In genomic region chr7:24701232-24701898, GRCh38 we compare ENCODE assay signal across 11 cellular contexts. TPM values are rescaled to one million over a fixed set of nuclear protein-coding genes. Genes with fewer than 3 reads are reported as not detected.
DNase-seq lines count a peak whose midpoint lies in the region; ATAC-seq and TF ChIP-seq lines count a peak whose summit lies in the region.
"Had no signal": no experiment of that assay in that cellular context is flagged by ENCODE, and none has a peak within 500 bp of the region (broad histone marks: within the 10 kb centered on the region; RNA-seq: fewer than 3 reads in every experiment).

No MANE protein-coding gene starts in this region.

- no peak for TF ChIP-seq CTCF in cardiac fibroblast (IDR thresholded peaks at IDR 0.05; ENCODE audit: low read depth, low read length)

- H3K4me3 Mint-ChIP-seq in activated T-helper 17 cell treated with anti-CD3 and anti-CD28 coated beads, Interleukin-2, amount 50 U/mL, for 72 hours = no peak overlapping the region
- H3K4me3 Mint-ChIP-seq: activated naive CD8-positive, alpha-beta T cell treated with anti-CD3 and anti-CD28 coated beads, Interleukin-2, amount 50 U/mL, for 24 hours had no signal

- DNase-seq in Ammon's horn (ENCODE audit: low spot score) (peak; percentile 82), M059J (ENCODE audit: low read depth) (peak; percentile 98), cardiac fibroblast (ENCODE audit: low read depth in 2 of 2) (peak; percentile 81 to 89), myocyte (ENCODE audit: low read depth) (peak; percentile 95), Kasumi-1 (lab: John Stamatoyannopoulos, UW) (no peak), COLO829 (ENCODE audit: low spot score) (no peak), NCI-H774 (lab: John Stamatoyannopoulos, UW) (no peak)
- DNase-seq: activated naive CD8-positive, alpha-beta T cell treated with anti-CD3 and anti-CD28 coated beads, Interleukin-2, amount 50 U/mL, for 24 hours; T-helper 9 cell had no signal

- H3K27ac Mint-ChIP-seq in activated T-helper 17 cell treated with anti-CD3 and anti-CD28 coated beads, Interleukin-2, amount 50 U/mL, for 72 hours = no peak overlapping the region
- H3K27ac Mint-ChIP-seq: activated naive CD8-positive, alpha-beta T cell treated with anti-CD3 and anti-CD28 coated beads, Interleukin-2, amount 50 U/mL, for 24 hours had no signal

- H3K4me3 ChIP-seq in cardiac fibroblast (replicated peaks in 1 of 2; ENCODE audit: low read depth in 2 of 2, low read length in 2 of 2) = no peak overlapping the region
- H3K4me3 ChIP-seq: vagina had no signal

- H3K4me1 Mint-ChIP-seq in activated T-helper 17 cell treated with anti-CD3 and anti-CD28 coated beads, Interleukin-2, amount 50 U/mL, for 72 hours = no peaks in the 10 kb centered on the region

- H3K27me3 Mint-ChIP-seq in activated T-helper 17 cell treated with anti-CD3 and anti-CD28 coated beads, Interleukin-2, amount 50 U/mL, for 72 hours = no peaks in the 10 kb centered on the region
- H3K27me3 Mint-ChIP-seq: activated naive CD8-positive, alpha-beta T cell treated with anti-CD3 and anti-CD28 coated beads, Interleukin-2, amount 50 U/mL, for 24 hours had no signal

- no peak for ATAC-seq in activated T-helper 17 cell treated with anti-CD3 and anti-CD28 coated beads, Interleukin-2, amount 50 U/mL, for 72 hours (replicated peaks)
- ATAC-seq: activated naive CD8-positive, alpha-beta T cell treated with anti-CD3 and anti-CD28 coated beads, Interleukin-2, amount 50 U/mL, for 24 hours had no signal

- no peaks in the 10 kb centered on the region for H3K9me3 Mint-ChIP-seq in activated T-helper 17 cell treated with anti-CD3 and anti-CD28 coated beads, Interleukin-2, amount 50 U/mL, for 72 hours
- H3K9me3 Mint-ChIP-seq: activated naive CD8-positive, alpha-beta T cell treated with anti-CD3 and anti-CD28 coated beads, Interleukin-2, amount 50 U/mL, for 24 hours had no signal

- no peaks in the 10 kb centered on the region for H3K36me3 Mint-ChIP-seq in activated T-helper 17 cell treated with anti-CD3 and anti-CD28 coated beads, Interleukin-2, amount 50 U/mL, for 72 hours (ENCODE audit: low read depth)

RNA-seq across cellular contexts. Expression of gene GSDME, which starts 55.9 kb away (rescaled TPM):
- 17.4 and 24.8 TPM in 2 replicates for total RNA-seq in M059J (2014; rRNA removed; shearing (Covaris generic))
- 28.2 and 33.7 TPM in 2 replicates for total RNA-seq in myocyte
- 49.6 TPM for polyA plus RNA-seq in myocyte (2012)
- total RNA-seq in activated T-helper 17 cell treated with anti-CD3 and anti-CD28 coated beads, Interleukin-2, amount 50 U/mL, for 72 hours = 1 to 10 TPM in 1 of 2 donors, under 1 TPM in 1; 0.50 to 1.6 TPM

Comparison
In these comparisons a context has a peak if more than half of its experiments do, and no peak if none do; other contexts are left out.
1. DNase-seq: peak in Ammon's horn (single experiment), M059J (single experiment), cardiac fibroblast (2 of 2) and myocyte (single experiment); none in Kasumi-1 (0 of 2), COLO829 (single experiment) and NCI-H774 (single experiment).